In genomic region chr4:12421364-12421763, GRCh38 we compare ENCODE assay signal across 16 cellular contexts.
DNase-seq lines count a peak whose midpoint lies in the region; TF ChIP-seq lines count a peak whose summit lies in the region.
"Had no signal": no experiment of that assay in that cellular context is flagged by ENCODE, and none has a peak within 500 bp of the region (broad histone marks: within the 10 kb centered on the region; RNA-seq: fewer than 3 reads in every experiment).

No MANE protein-coding gene starts in this region.

- TF ChIP-seq POLR2A in lower leg skin (IDR thresholded peaks at IDR 0.05): no peak

- no peaks in the 10 kb centered on the region for H3K27me3 ChIP-seq in trophoblast cell (ENCODE audit: insufficient read depth, low read length)
- H3K27me3 ChIP-seq: BE2C had no signal

- H2BK5ac ChIP-seq in trophoblast cell (ENCODE audit: low read depth, low read length, poor library complexity): no peak overlapping the region

- no peaks in the 10 kb centered on the region for H3K79me1 ChIP-seq in trophoblast cell (ENCODE audit: low read length)

- H2BK12ac ChIP-seq in trophoblast cell (ENCODE audit: low read length): no peak overlapping the region

- H3K4ac ChIP-seq in trophoblast cell (ENCODE audit: low read depth, low read length): no peak overlapping the region

- no peak overlapping the region for H3K9ac ChIP-seq in trophoblast cell (ENCODE audit: low read length)

- TF ChIP-seq CTCF in epithelial cell of esophagus (IDR thresholded peaks at IDR 0.05; ENCODE audit: insufficient read depth, low read depth, low read length, missing control alignments) (no peak), lower leg skin (IDR thresholded peaks at IDR 0.05) (no peak)

- no peak overlapping the region for H2BK120ac ChIP-seq in trophoblast cell (ENCODE audit: insufficient read depth, low read length, poor library complexity)

- WGBS in trophoblast cell (ENCODE audit: extremely low coverage, insufficient coverage, insufficient read length): no CpG with 5 or more reads among the region's 5 CpGs
- 84 to 85% methylated on average over 5 of the region's 5 CpGs for WGBS in lower leg skin, 2 donors

- H2AK5ac ChIP-seq in trophoblast cell (ENCODE audit: low read length): no peak overlapping the region

- H3K36me3 ChIP-seq in trophoblast cell (ENCODE audit: control insufficient read depth in 1 of 2, insufficient read depth in 2 of 2, low read length in 2 of 2): no peaks in the 10 kb centered on the region
- H3K36me3 ChIP-seq: BE2C had no signal

- H3K4me3 ChIP-seq in epithelial cell of esophagus (ENCODE audit: low read length): no peak overlapping the region
- no peak overlapping the region for H3K4me3 ChIP-seq in trophoblast cell (ENCODE audit: low read depth, low read length)
- no peak overlapping the region for H3K4me3 ChIP-seq in lower leg skin (ENCODE audit: low read depth, poor library complexity, severe bottlenecking)

- no peak overlapping the region for H3K27ac ChIP-seq in trophoblast cell (ENCODE audit: low read depth, low read length)

- no peak overlapping the region for H4K12ac ChIP-seq in trophoblast cell (ENCODE audit: low read depth, low read length)

- no peaks in the 10 kb centered on the region for H3K4me1 ChIP-seq in trophoblast cell (ENCODE audit: control insufficient read depth in 1 of 2, insufficient read depth in 2 of 2, low read length in 2 of 2)
- H3K4me1 ChIP-seq: BE2C had no signal

- H3K23ac ChIP-seq in trophoblast cell (ENCODE audit: low read length): no peak overlapping the region

- no peak overlapping the region for H4K91ac ChIP-seq in trophoblast cell (ENCODE audit: low read depth, low read length)

- H2AFZ ChIP-seq in trophoblast cell (ENCODE audit: insufficient read depth, low read length, poor library complexity): no peak overlapping the region

- H3K4me2 ChIP-seq in trophoblast cell (ENCODE audit: low read length): no peak overlapping the region

- H3K79me2 ChIP-seq in trophoblast cell (ENCODE audit: control insufficient read depth, insufficient read depth, low read length, poor library complexity): no peaks in the 10 kb centered on the region

- H3K18ac ChIP-seq in trophoblast cell (ENCODE audit: low read length): no peak overlapping the region

- H3K14ac ChIP-seq in trophoblast cell (ENCODE audit: low read length): no peak overlapping the region

- intact Hi-C loops in lower leg skin (cut with DNase I; ENCODE audit: low total_unique reads): no loop called here

- DNase-seq in DMS53 (lab: John Stamatoyannopoulos, UW) (peak; percentile 97), LoVo (ENCODE audit: low spot score) (peak; percentile 1), epithelial cell of esophagus (ENCODE audit: low read depth) (peak; percentile 8), trophoblast cell (peak; percentile 12 to 40), activated gamma-delta T cell treated with Interleukin-2 at 50 U/mL for 16 hours (no peak), lower leg skin (ENCODE audit: low spot score in 2 of 2) (no peak), GM03348 (ENCODE audit: low spot score) (no peak)
- DNase-seq: BE2C, DMS 273 treated with DMSO at 0.1 percent for 48 hours, Kasumi-1, NCI-H1092 treated with DMSO at 0.1 percent for 48 hours, NCI-H146, NCI-H2029, NCI-H2227 treated with DMSO at 0.1 percent for 48 hours, NCI-H510A, NCI-H748 treated with DMSO at 0.1 percent for 48 hours had no signal

- H3K9me3 ChIP-seq in trophoblast cell (ENCODE audit: insufficient read depth, low read depth, low read length): no peaks in the 10 kb centered on the region
- H3K9me3 ChIP-seq: BE2C had no signal

- H4K8ac ChIP-seq in trophoblast cell (ENCODE audit: low read depth, low read length): no peak overlapping the region

Comparison
In these comparisons a context has a peak if more than half of its experiments do, and no peak if none do; other contexts are left out.
1. DNase-seq: peak in DMS53 (single experiment), LoVo (single experiment), epithelial cell of esophagus (single experiment) and trophoblast cell (2 of 2); none in activated gamma-delta T cell treated with Interleukin-2 at 50 U/mL for 16 hours (single experiment), lower leg skin (0 of 2) and GM03348 (single experiment).